13 cellular contexts compared by ENCODE assay signal in genomic region chr11:2804701-2805387, GRCh38.
DNase-seq lines count a peak whose midpoint lies in the region; ATAC-seq and TF ChIP-seq lines count a peak whose summit lies in the region.
"Had no signal": no experiment of that assay in that cellular context is flagged by ENCODE, and none has a peak within 500 bp of the region (broad histone marks: within the 10 kb centered on the region; RNA-seq: fewer than 3 reads in every experiment).

No MANE protein-coding gene starts in this region.

- intact Hi-C loops in breast epithelium (cut with DNase I; ENCODE audit: low total_unique reads): no loop called here

- no peak overlapping the region for H3K4me3 ChIP-seq in breast epithelium
- H3K4me3 ChIP-seq in hepatocyte: no peak overlapping the region
- H3K4me3 ChIP-seq: prostate gland had no signal

- no peak overlapping the region for H2BK15ac ChIP-seq in H9 (ENCODE audit: low read depth, low read length)

- H2AK5ac ChIP-seq in H9 (ENCODE audit: insufficient read length, low read length): no peak overlapping the region

- H4K8ac ChIP-seq in H9 (replicated peaks; ENCODE audit: insufficient read length, low read depth, low read length): no peak overlapping the region

- no peaks in the 10 kb centered on the region for H3K4me1 ChIP-seq in H9 (ENCODE audit: insufficient read depth, low read length)
- H3K4me1 ChIP-seq in breast epithelium: peaks cover 10 to 16% of the 10 kb centered on the region in 2 donors
- peaks cover 41% of the 10 kb centered on the region for H3K4me1 ChIP-seq in hepatocyte (ENCODE audit: insufficient read depth)

- no peaks in the 10 kb centered on the region for H3K36me3 ChIP-seq in breast epithelium
- no peaks in the 10 kb centered on the region for H3K36me3 ChIP-seq in hepatocyte (replicated peaks; ENCODE audit: insufficient read depth, low read depth)
- H3K36me3 ChIP-seq: prostate gland had no signal

- H3K9me3 Mint-ChIP-seq in H9 (no peaks in the 10 kb centered on the region), progenitor cell of endocrine pancreas (ENCODE audit: low read depth) (peaks cover 9% of the 10 kb centered on the region)

- no peak overlapping the region for H3K56ac ChIP-seq in H9 (ENCODE audit: insufficient read length, low read depth, low read length)

- ATAC-seq in GM18502 (IDR thresholded peaks at IDR 0.05; ENCODE audit: poor library complexity, unreplicated experiment): no peak
- ATAC-seq in HG03196 (IDR thresholded peaks at IDR 0.05; ENCODE audit: unreplicated experiment): no peak

- no peaks in the 10 kb centered on the region for H3K23me2 ChIP-seq in H9 (ENCODE audit: insufficient read length, low read depth, low read length, poor library complexity, severe bottlenecking)

- H3K4me1 Mint-ChIP-seq in H9 (peaks cover 10 to 19% of the 10 kb centered on the region in 2 experiments), progenitor cell of endocrine pancreas (ENCODE audit: low read depth) (no peaks in the 10 kb centered on the region)

- H3K4ac ChIP-seq in H9 (ENCODE audit: low read depth, low read length): no peak overlapping the region

- H3K79me2 ChIP-seq in H9 (ENCODE audit: insufficient read depth, low read length) (no peaks in the 10 kb centered on the region), hepatocyte (no peaks in the 10 kb centered on the region)

- H3K18ac ChIP-seq in H9 (ENCODE audit: insufficient read length, low read depth, low read length): no peak overlapping the region

- WGBS in H9 (ENCODE audit: extremely low coverage, insufficient read length, low lambda C conversion rate): no CpG with 5 or more reads among the region's 19 CpGs
- WGBS in hepatocyte (ENCODE audit: low lambda C conversion rate, missing lambda C conversion rate): 76% methylated on average over 19 of the region's 19 CpGs

- H3T11ph ChIP-seq in H9 (ENCODE audit: low read length): no peak overlapping the region

- H3K36me3 Mint-ChIP-seq in H9 (ENCODE audit: insufficient read depth in 1 of 3, low read depth in 3 of 3) (no peaks in the 10 kb centered on the region), progenitor cell of endocrine pancreas (ENCODE audit: insufficient read depth) (no peaks in the 10 kb centered on the region)

- H3K4me2 ChIP-seq in H9 (ENCODE audit: insufficient read depth, insufficient read length, low read length) (no peak overlapping the region), hepatocyte (no peak overlapping the region)

- no peaks in the 10 kb centered on the region for H3K9me2 ChIP-seq in hepatocyte (replicated peaks; ENCODE audit: insufficient read depth)

- DNase-seq in H9: peak; percentile 26
- peak; percentile 27 to 51 for DNase-seq in breast epithelium (ENCODE audit: low spot score in 2 of 2)
- DNase-seq in hepatocyte (ENCODE audit: low spot score): no peak
- peak; percentile 7 for DNase-seq in progenitor cell of endocrine pancreas (ENCODE audit: low spot score, unreplicated experiment)
- no peak for DNase-seq in GF-D8 (lab: John Stamatoyannopoulos, UW)
- DNase-seq in hippocampal formation (lab: John Stamatoyannopoulos, UW): no peak
- DNase-seq: erythroblast; NCI-H1694; NK-92 treated with Interleukin-12 subunit alpha and Interleukin-12 subunit beta, amount 100 ng/mL, for 24 hours had no signal

- no peaks in the 10 kb centered on the region for H3K79me1 ChIP-seq in H9 (ENCODE audit: insufficient read depth, low read depth, low read length, poor library complexity, severe bottlenecking)

- H4K20me1 ChIP-seq in H9 (ENCODE audit: control insufficient read depth, insufficient read depth, insufficient read length) (no peaks in the 10 kb centered on the region), hepatocyte (ENCODE audit: insufficient read depth, poor library complexity, severe bottlenecking) (no peaks in the 10 kb centered on the region)

- TF ChIP-seq CTCF in H9 (conservative IDR thresholded peaks at IDR 0.05) (no peak), breast epithelium (IDR thresholded peaks at IDR 0.05) (no peak), hepatocyte (IDR thresholded peaks at IDR 0.05; ENCODE audit: poor library complexity) (no peak), progenitor cell of endocrine pancreas (IDR thresholded peaks at IDR 0.05; ENCODE audit: unreplicated experiment) (no peak)

- H3K14ac ChIP-seq in H9 (ENCODE audit: insufficient read depth, low read length): no peak overlapping the region

- H2BK120ac ChIP-seq in H9 (ENCODE audit: low read depth, low read length, poor library complexity, severe bottlenecking): no peak overlapping the region

- H2BK12ac ChIP-seq in H9 (ENCODE audit: insufficient read length, low read depth, low read length): no peak overlapping the region

- H3K27me3 ChIP-seq in H9 (ENCODE audit: insufficient read depth, low read length) (no peaks in the 10 kb centered on the region; the same call in 1 of the 2 replicates), breast epithelium (no peaks in the 10 kb centered on the region), hepatocyte (no peaks in the 10 kb centered on the region)

- no peak overlapping the region for H4K91ac ChIP-seq in H9 (ENCODE audit: insufficient read length, low read depth, low read length)

- no peak for TF ChIP-seq POLR2A in breast epithelium (IDR thresholded peaks at IDR 0.05)

- H3K9ac ChIP-seq in H9 (ENCODE audit: extremely low read depth, insufficient read length, low read length): no peak overlapping the region

- H2BK20ac ChIP-seq in H9 (ENCODE audit: low read depth, low read length, poor library complexity, severe bottlenecking): no peak overlapping the region

- H3K27ac Mint-ChIP-seq in H9 (no peak overlapping the region; a peak in 1 of 7 replicates), progenitor cell of endocrine pancreas (no peak overlapping the region)

- no peak overlapping the region for H3K23ac ChIP-seq in H9 (ENCODE audit: insufficient read length, low read depth, low read length)

- H2AFZ ChIP-seq in H9 (ENCODE audit: low read length) (no peak overlapping the region), hepatocyte (no peak overlapping the region)

- H3K27me3 Mint-ChIP-seq in H9 (ENCODE audit: low read depth) (peaks cover 91% of the 10 kb centered on the region), progenitor cell of endocrine pancreas (peaks cover 38% of the 10 kb centered on the region)

- H4K5ac ChIP-seq in H9 (ENCODE audit: insufficient read length, low read depth, low read length): no peak overlapping the region

- no peak overlapping the region for H2BK5ac ChIP-seq in H9 (ENCODE audit: insufficient read length, low read length)

- H3K4me3 Mint-ChIP-seq in H9: no peak overlapping the region
- no peak overlapping the region for H3K4me3 Mint-ChIP-seq in progenitor cell of endocrine pancreas (ENCODE audit: low read depth)

- H3K27ac ChIP-seq in H9 (ENCODE audit: insufficient read length, low read depth, low read length) (no peak overlapping the region), breast epithelium (peak overlapping the region; percentile 83 to 93), hepatocyte (peak overlapping the region; percentile 88)
- H3K27ac ChIP-seq: C4-2B, prostate gland had no signal

- H3K9me3 ChIP-seq in H9 (ENCODE audit: control insufficient read depth, low read depth, low read length) (no peaks in the 10 kb centered on the region), breast epithelium (no peaks in the 10 kb centered on the region), hepatocyte (ENCODE audit: low read depth) (no peaks in the 10 kb centered on the region)
- H3K9me3 ChIP-seq: prostate gland had no signal

Comparison
In these comparisons a context has a peak if more than half of its experiments do, and no peak if none do; other contexts are left out.
1. DNase-seq: peak in H9 (single experiment), breast epithelium (2 of 2) and progenitor cell of endocrine pancreas (single experiment); none in hepatocyte (single experiment), GF-D8 (single experiment) and hippocampal formation (0 of 2).